Comparison of ENCODE assay signal across 14 cellular contexts in genomic region chr4:98341309-98341708, GRCh38.
A peak's percentile ranks its signal among the peaks of the same experiment; 100 is the strongest.
DNase-seq lines count a peak whose midpoint lies in the region; ATAC-seq lines count a peak whose summit lies in the region.
"Had no signal": no experiment of that assay in that cellular context is flagged by ENCODE, and none has a peak within 500 bp of the region (broad histone marks: within the 10 kb centered on the region; RNA-seq: fewer than 3 reads in every experiment).

No MANE protein-coding gene starts in this region.

- peak; percentile 82 for DNase-seq in EL
- DNase-seq in NCI-H69 (lab: John Stamatoyannopoulos, UW) = peak; percentile 77
- peak; percentile 30 for DNase-seq in fibroblast of gingiva (ENCODE audit: low read depth)
- DNase-seq in retina = peak; percentile 28
- no peak for DNase-seq in epidermal melanocyte (ENCODE audit: insufficient read length, low spot score)
- DNase-seq in NCI-H345 (lab: John Stamatoyannopoulos, UW) = no peak
- no peak for DNase-seq in GM19238 (ENCODE audit: insufficient read length, low spot score)
- DNase-seq: activated naive CD8-positive, alpha-beta T cell treated with anti-CD3 and anti-CD28 coated beads, Interleukin-2, amount 10 ng/mL, durations not matched to agents 7 days and 5 days; DMS53; natural killer cell; NCI-H187; stimulated activated CD4-positive, alpha-beta T cell treated with anti-CD3 and anti-CD28 coated beads, Interleukin-15, amount 100 ng/mL, for 24 hours had no signal

- no peak for ATAC-seq in GM19324 (IDR thresholded peaks at IDR 0.05; ENCODE audit: low FRiP score, unreplicated experiment)
- ATAC-seq: HepG2, natural killer cell had no signal

Comparison
In these comparisons a context has a peak if more than half of its experiments do, and no peak if none do; other contexts are left out.
1. DNase-seq: peak in EL (single experiment), NCI-H69 (single experiment), fibroblast of gingiva (single experiment) and retina (single experiment); none in epidermal melanocyte (single experiment), NCI-H345 (single experiment) and GM19238 (single experiment).